ENCODE assay signal across 10 cellular contexts in genomic region chr17:6648181-6648580, GRCh38. TPM values are rescaled to one million over a fixed set of nuclear protein-coding genes. Genes with fewer than 3 reads are reported as not detected.
DNase-seq lines count a peak whose midpoint lies in the region; ATAC-seq and TF ChIP-seq lines count a peak whose summit lies in the region.
"Had no signal": no experiment of that assay in that cellular context is flagged by ENCODE, and none has a peak within 500 bp of the region (broad histone marks: within the 10 kb centered on the region; RNA-seq: fewer than 3 reads in every experiment).

No MANE protein-coding gene starts in this region.

- TF ChIP-seq CTCF in BE2C (IDR thresholded peaks at IDR 0.05; ENCODE audit: low read depth, low read length) (peak; percentile 25), GM13976 (IDR thresholded peaks at IDR 0.05; ENCODE audit: borderline replicate concordance, control extremely low read depth, extremely low read depth, insufficient read depth, missing control alignments) (peak; percentile 27), fibroblast of villous mesenchyme (IDR thresholded peaks at IDR 0.05; ENCODE audit: insufficient read depth, low read depth, low read length) (peak; percentile 22)

- ATAC-seq in HG02852 (IDR thresholded peaks at IDR 0.05; ENCODE audit: unreplicated experiment): no peak
- ATAC-seq: mucosa of descending colon had no signal

- H3K36me3 ChIP-seq in BE2C: no peaks in the 10 kb centered on the region; the same call in 1 of the 2 replicates

- in situ Hi-C loops in GM13976 (cut with MboI; ENCODE audit: low sequenced_read_pairs, unreplicated experiment): no loop called here

- H3K4me3 ChIP-seq in BE2C (ENCODE audit: low read depth, low read length): no peak overlapping the region
- no peak overlapping the region for H3K4me3 ChIP-seq in fibroblast of villous mesenchyme (ENCODE audit: low read depth, low read length)
- H3K4me3 ChIP-seq: mucosa of descending colon had no signal

- no peaks in the 10 kb centered on the region for H3K27me3 ChIP-seq in BE2C

- H3K9me3 ChIP-seq in BE2C: no peaks in the 10 kb centered on the region; the same call in 1 of the 2 replicates
- H3K9me3 ChIP-seq: mucosa of descending colon had no signal

- no peak for DNase-seq in BE2C
- DNase-seq in GM13976 (ENCODE audit: low spot score): no peak
- peak; percentile 61 for DNase-seq in RKO (ENCODE audit: low spot score)
- no peak for DNase-seq in fibroblast of villous mesenchyme (ENCODE audit: low read depth)
- no peak for DNase-seq in NCI-H1436 (lab: John Stamatoyannopoulos, UW)
- no peak for DNase-seq in stimulated activated naive CD4-positive, alpha-beta T cell (lab: John Stamatoyannopoulos, UW)
- DNase-seq in NCI-H446 (lab: John Stamatoyannopoulos, UW): no peak
- DNase-seq: mucosa of descending colon, SIG-M5 had no signal

- no peaks in the 10 kb centered on the region for H3K4me1 ChIP-seq in BE2C

RNA-seq across cellular contexts. Expression of gene MED31, which starts 3.2 kb away (rescaled TPM):
- 10.6 TPM for polyA plus RNA-seq in BE2C (2012; ENCODE audit: insufficient read depth, insufficient read length, low read depth)
- 10.0 and 14.2 TPM in 2 replicates for total RNA-seq in fibroblast of villous mesenchyme

RNA-seq across cellular contexts. Expression of gene C17orf100, which starts 3.4 kb away (rescaled TPM):
- polyA plus RNA-seq in BE2C (2012; ENCODE audit: insufficient read depth, insufficient read length, low read depth): 0.83 TPM
- total RNA-seq in fibroblast of villous mesenchyme: 0.43 and 0.97 TPM in 2 replicates

RNA-seq across cellular contexts. Expression of gene TXNDC17, which starts 7.3 kb away (rescaled TPM):
- polyA plus RNA-seq in BE2C (2012; ENCODE audit: insufficient read depth, insufficient read length, low read depth): 85.0 TPM
- 72.2 and 74.3 TPM in 2 replicates for total RNA-seq in fibroblast of villous mesenchyme

RNA-seq across cellular contexts. Expression of gene KIAA0753, which starts 7.7 kb away (rescaled TPM):
- polyA plus RNA-seq in BE2C (2012; ENCODE audit: insufficient read depth, insufficient read length, low read depth): 7.8 TPM
- 16.1 and 23.3 TPM in 2 replicates for total RNA-seq in fibroblast of villous mesenchyme
